6 cellular contexts compared by ENCODE assay signal in the genomic region with DNA sequence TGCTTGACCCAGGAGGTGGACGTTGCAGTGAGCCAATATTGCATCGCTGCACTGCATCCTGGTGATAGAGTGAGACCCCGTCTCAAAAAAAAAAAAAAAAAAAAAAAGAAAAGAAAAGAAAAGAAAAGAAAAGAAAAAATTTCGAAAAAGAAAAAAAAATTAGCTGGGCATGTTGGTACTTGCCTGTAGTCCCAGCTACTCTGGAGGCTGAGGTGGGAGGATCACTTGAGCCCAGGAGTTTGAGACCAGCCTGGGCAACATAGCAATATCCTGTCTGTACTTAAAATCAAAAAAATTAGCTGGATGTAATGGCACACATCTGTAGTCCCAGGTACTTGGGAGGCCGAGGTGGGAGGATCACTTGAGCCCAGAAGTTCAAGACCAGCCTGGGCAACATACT. TPM values are rescaled to one million over a fixed set of nuclear protein-coding genes. Genes with fewer than 3 reads are reported as not detected.
"Had no signal": no experiment of that assay in that cellular context is flagged by ENCODE, and none has a peak within 500 bp of the region (broad histone marks: within the 10 kb centered on the region; RNA-seq: fewer than 3 reads in every experiment).

No MANE protein-coding gene starts in this region.

RNA-seq across cellular contexts. Expression of a gene that starts 2.8 kb away (rescaled TPM):
- total RNA-seq: OCI-LY7, PC-9, SJCRH30, SK-MEL-5 had no signal

RNA-seq across cellular contexts. Expression of a gene that starts 46.9 kb away (rescaled TPM):
- total RNA-seq: M059J, OCI-LY7, PC-9, Right ventricle myocardium inferior had no signal
